11 cellular contexts compared by ENCODE assay signal in genomic region chr9:101631892-101632291, GRCh38. TPM values are rescaled to one million over a fixed set of nuclear protein-coding genes. Genes with fewer than 3 reads are reported as not detected.
"Had no signal": no experiment of that assay in that cellular context is flagged by ENCODE, and none has a peak within 500 bp of the region (broad histone marks: within the 10 kb centered on the region; RNA-seq: fewer than 3 reads in every experiment).

No MANE protein-coding gene starts in this region.

- H3K4me2 ChIP-seq: GM23338 had no signal

- FAIRE-seq: H54 had no signal

- H3K9me3 ChIP-seq: HAP-1 had no signal

- H3K4me3 ChIP-seq: GM23248, GM23338, HAP-1 had no signal

- H3K4me1 Mint-ChIP-seq: H9 had no signal

- H3K27ac Mint-ChIP-seq: GM23338, H9, HFFc6 had no signal

- H3K9ac ChIP-seq: GM23248 had no signal

- ATAC-seq: GM23338, HCT116 had no signal

- H2AFZ ChIP-seq: GM23248, GM23338 had no signal

- H3K27ac ChIP-seq: GM23248 had no signal

- H3K4me3 Mint-ChIP-seq: GM23338, H9, HFFc6 had no signal

- DNase-seq: GM23248, GOT3, H7, H9, HCEC 1CT, HFFc6 had no signal

- H3K4me1 ChIP-seq: HAP-1 had no signal

- H3K9me3 Mint-ChIP-seq: GM23338, H9, HFFc6 had no signal

- H3K36me3 ChIP-seq: HAP-1 had no signal

RNA-seq across cellular contexts. Expression of gene PPP3R2, which starts 37.1 kb away (rescaled TPM):
- total RNA-seq: GM23248, GM23338, H4, H7, H9, HFFc6 had no signal
- polyA plus RNA-seq: GM23248, GM23338 had no signal
